16 cellular contexts compared by ENCODE assay signal in genomic region chr6:26332843-26333242, GRCh38. TPM values are rescaled to one million over a fixed set of nuclear protein-coding genes. Genes with fewer than 3 reads are reported as not detected.
DNase-seq lines count a peak whose midpoint lies in the region; ATAC-seq and TF ChIP-seq lines count a peak whose summit lies in the region.
"Had no signal": no experiment of that assay in that cellular context is flagged by ENCODE, and none has a peak within 500 bp of the region (broad histone marks: within the 10 kb centered on the region; RNA-seq: fewer than 3 reads in every experiment).

No MANE protein-coding gene starts in this region.

- H4K5ac ChIP-seq in H9 (ENCODE audit: insufficient read length, low read depth, low read length), result no peak overlapping the region

- H4K91ac ChIP-seq in H9 (ENCODE audit: insufficient read length, low read depth, low read length), result no peak overlapping the region

- H3K23ac ChIP-seq in H9 (ENCODE audit: insufficient read length, low read depth, low read length), result no peak overlapping the region

- CTCF ChIA-PET in T-cell (lab: Charles Lee), result interaction anchor here in 1 of 2 donors (0.9 kb wide), 1 partner anchor 10 kb away, joined by 4 read pairs; no protein-coding TSS in a partner anchor
- CTCF ChIA-PET in Calu3 (lab: Charles Lee), result no interaction called here

- H3K9ac ChIP-seq in H9 (ENCODE audit: extremely low read depth, insufficient read length, low read length), result no peak overlapping the region
- no peak overlapping the region for H3K9ac ChIP-seq in iPS-15b (ENCODE audit: low read depth, low read length)
- H3K9ac ChIP-seq: parathyroid adenoma had no signal

- TF ChIP-seq CTCF in H9 (conservative IDR thresholded peaks at IDR 0.05), result no peak
- no peak for TF ChIP-seq CTCF in Calu3 (IDR thresholded peaks at IDR 0.05; ENCODE audit: unreplicated experiment)

- POLR2A ChIA-PET in T-cell (lab: Charles Lee), result interaction anchor here in 1 of 2 donors (0.6 kb wide), 1 partner anchor 50 kb away, joined by 7 read pairs; no protein-coding TSS in a partner anchor

- H3K79me2 ChIP-seq in H9 (ENCODE audit: insufficient read depth, low read length), result no peaks in the 10 kb centered on the region
- H3K79me2 ChIP-seq: parathyroid adenoma had no signal

- no peak overlapping the region for H2BK5ac ChIP-seq in H9 (ENCODE audit: insufficient read length, low read length)

- peaks cover 53% of the 10 kb centered on the region for H3K4me1 Mint-ChIP-seq in T-helper 2 cell treated with Interferon-gamma antibody and Interleukin-4, amounts not matched to agents 5 μg/mL and 100 μg/mL, for 36 hours (ENCODE audit: low read depth)
- H3K4me1 Mint-ChIP-seq in H9, result peaks cover 28% of the 10 kb centered on the region in 2 experiments
- H3K4me1 Mint-ChIP-seq in T-cell, result peaks cover 50 to 64% (median 57%) of the 10 kb centered on the region in 3 donors
- H3K4me1 Mint-ChIP-seq in Calu3 (ENCODE audit: low read depth, unreplicated experiment), result peaks cover 51% of the 10 kb centered on the region

- no peak overlapping the region for H2BK120ac ChIP-seq in H9 (ENCODE audit: low read depth, low read length, poor library complexity, severe bottlenecking)

- H3K4me2 ChIP-seq in H9 (ENCODE audit: insufficient read depth, insufficient read length, low read length), result peak overlapping the region; percentile 100

- no peak overlapping the region for H3K14ac ChIP-seq in H9 (ENCODE audit: insufficient read depth, low read length)

- no peaks in the 10 kb centered on the region for H3K36me3 ChIP-seq in iPS-15b (ENCODE audit: control insufficient read depth, insufficient read depth, low read length)
- H3K36me3 ChIP-seq: spleen, tibial artery had no signal

- peaks cover 17% of the 10 kb centered on the region for H3K27me3 Mint-ChIP-seq in T-helper 2 cell treated with Interferon-gamma antibody and Interleukin-4, amounts not matched to agents 5 μg/mL and 100 μg/mL, for 36 hours (ENCODE audit: low read depth)
- H3K27me3 Mint-ChIP-seq in H9 (ENCODE audit: low read depth) (peaks cover 35% of the 10 kb centered on the region), T-cell (peaks cover 7 to 42% of the 10 kb centered on the region in 2 donors), Calu3 (ENCODE audit: unreplicated experiment) (peaks cover 11% of the 10 kb centered on the region)

- H3K56ac ChIP-seq in H9 (ENCODE audit: insufficient read length, low read depth, low read length), result no peak overlapping the region

- no peaks in the 10 kb centered on the region for H3K36me3 Mint-ChIP-seq in T-helper 2 cell treated with Interferon-gamma antibody and Interleukin-4, amounts not matched to agents 5 μg/mL and 100 μg/mL, for 36 hours (ENCODE audit: low read depth)
- H3K36me3 Mint-ChIP-seq in H9 (ENCODE audit: insufficient read depth in 1 of 3, low read depth in 3 of 3), result peaks cover 0 to 1% (median 0%) of the 10 kb centered on the region in 3 experiments; a peak in 1 of 7 replicates
- H3K36me3 Mint-ChIP-seq in T-cell, result no peaks in the 10 kb centered on the region
- peaks cover 30% of the 10 kb centered on the region for H3K36me3 Mint-ChIP-seq in Calu3 (ENCODE audit: insufficient read depth, unreplicated experiment)

- intact Hi-C loops in Calu3 (cut with micrococcal nuclease; ENCODE audit: unreplicated experiment), result no loop called here

- DNase-seq in T-helper 2 cell treated with Interferon-gamma antibody and Interleukin-4, amounts not matched to agents 5 μg/mL and 100 μg/mL, for 36 hours (ENCODE audit: low spot score), result no peak
- no peak for DNase-seq in T-helper 2 cell
- no peak for DNase-seq in H9
- DNase-seq in T-cell, result no peak
- DNase-seq in Calu3, result no peak
- no peak for DNase-seq in activated gamma-delta T cell (lab: John Stamatoyannopoulos, UW)
- DNase-seq in NCI-H1436 treated with DMSO at 0.1 percent for 48 hours (lab: John Stamatoyannopoulos, UW), result no peak
- DNase-seq: activated T-cell treated with anti-CD3 and anti-CD28 coated beads, Interleukin-2, amount 50 U/mL, for 1 hour; DMS153; NCI-H2029; NCI-H774; SHP77 treated with DMSO at 0.1 percent for 48 hours; spleen; tibial artery had no signal

- no TSS peak for BruUV-seq in Calu3 (replicated peaks; lab: Mats Ljungman, UMichigan)

- no peak overlapping the region for H3K27ac Mint-ChIP-seq in T-helper 2 cell treated with Interferon-gamma antibody and Interleukin-4, amounts not matched to agents 5 μg/mL and 100 μg/mL, for 36 hours
- H3K27ac Mint-ChIP-seq in H9 (no peak overlapping the region), T-cell (no peak overlapping the region), Calu3 (ENCODE audit: unreplicated experiment) (no peak overlapping the region)

- no peaks in the 10 kb centered on the region for H3K9me3 Mint-ChIP-seq in T-helper 2 cell treated with Interferon-gamma antibody and Interleukin-4, amounts not matched to agents 5 μg/mL and 100 μg/mL, for 36 hours
- H3K9me3 Mint-ChIP-seq in H9 (peaks cover 2 to 3% of the 10 kb centered on the region in 2 experiments; a peak in 2 of 5 replicates), T-cell (no peaks in the 10 kb centered on the region), Calu3 (ENCODE audit: low read depth, unreplicated experiment) (no peaks in the 10 kb centered on the region)

- H2BK12ac ChIP-seq in H9 (ENCODE audit: insufficient read length, low read depth, low read length), result no peak overlapping the region

- H2BK15ac ChIP-seq in H9 (ENCODE audit: low read depth, low read length), result no peak overlapping the region

- no peak for ATAC-seq in T-cell (replicated peaks in 1 of 4)

- H3K27me3 ChIP-seq in H9 (ENCODE audit: insufficient read depth, low read length) (peaks cover 6% of the 10 kb centered on the region; the same call in 1 of the 2 replicates), iPS-15b (ENCODE audit: control insufficient read depth, insufficient read depth, low read length) (peaks cover 29% of the 10 kb centered on the region)

- H2BK20ac ChIP-seq in H9 (ENCODE audit: low read depth, low read length, poor library complexity, severe bottlenecking), result no peak overlapping the region

- no peak overlapping the region for H2AK5ac ChIP-seq in H9 (ENCODE audit: insufficient read length, low read length)

- no peaks in the 10 kb centered on the region for H4K20me1 ChIP-seq in H9 (ENCODE audit: control insufficient read depth, insufficient read depth, insufficient read length)

- H3K9me3 ChIP-seq in H9 (ENCODE audit: control insufficient read depth, low read depth, low read length) (no peaks in the 10 kb centered on the region), iPS-15b (ENCODE audit: control insufficient read depth, insufficient read depth, low read length) (no peaks in the 10 kb centered on the region)
- H3K9me3 ChIP-seq: tibial artery had no signal

- H3K18ac ChIP-seq in H9 (ENCODE audit: insufficient read length, low read depth, low read length), result no peak overlapping the region

- no peaks in the 10 kb centered on the region for H3K79me1 ChIP-seq in H9 (ENCODE audit: insufficient read depth, low read depth, low read length, poor library complexity, severe bottlenecking)

- peak overlapping the region; percentile 34 for H3K4me3 ChIP-seq in iPS-15b (ENCODE audit: low read depth, low read length)
- H3K4me3 ChIP-seq: tibial artery had no signal

- peak overlapping the region; percentile 89 for H3K4me3 Mint-ChIP-seq in T-helper 2 cell treated with Interferon-gamma antibody and Interleukin-4, amounts not matched to agents 5 μg/mL and 100 μg/mL, for 36 hours
- H3K4me3 Mint-ChIP-seq in H9 (peak overlapping the region; percentile 80 to 90), T-cell (peak overlapping the region in 2 of 3 donors; percentile 37 to 76), Calu3 (ENCODE audit: low read depth, unreplicated experiment) (no peak overlapping the region)

- no peak overlapping the region for H3K27ac ChIP-seq in H9 (ENCODE audit: insufficient read length, low read depth, low read length)
- H3K27ac ChIP-seq: parathyroid adenoma, spleen, tibial artery had no signal

- no CpG with 5 or more reads among the region's 3 CpGs for WGBS in H9 (ENCODE audit: extremely low coverage, insufficient read length, low lambda C conversion rate)

- no peak overlapping the region for H3T11ph ChIP-seq in H9 (ENCODE audit: low read length)

- H2AFZ ChIP-seq in H9 (ENCODE audit: low read length), result no peak overlapping the region
- H2AFZ ChIP-seq: parathyroid adenoma had no signal

- H3K23me2 ChIP-seq in H9 (ENCODE audit: insufficient read length, low read depth, low read length, poor library complexity, severe bottlenecking), result peaks cover 18% of the 10 kb centered on the region

- no peak overlapping the region for H3K4ac ChIP-seq in H9 (ENCODE audit: low read depth, low read length)

- H3K4me1 ChIP-seq in H9 (ENCODE audit: insufficient read depth, low read length), result no peaks in the 10 kb centered on the region; the same call in 1 of the 2 replicates
- H3K4me1 ChIP-seq in iPS-15b (ENCODE audit: control insufficient read depth, insufficient read depth, low read length), result peaks cover 2% of the 10 kb centered on the region
- H3K4me1 ChIP-seq: parathyroid adenoma had no signal

- no peak overlapping the region for H4K8ac ChIP-seq in H9 (replicated peaks; ENCODE audit: insufficient read length, low read depth, low read length)

RNA-seq across cellular contexts. Expression of gene BTN3A2, which starts 32.2 kb away (rescaled TPM):
- 3.3 and 4.0 TPM in 2 replicates for total RNA-seq in H9 (2021)
- total RNA-seq in T-cell, result 100 to 1,000 TPM; 135 to 314 (median 224) TPM
- total RNA-seq in Calu3 (2022), result 28.2 and 36.3 TPM in 2 replicates

RNA-seq across cellular contexts. Expression of gene BTN2A2, which starts 50.1 kb away (rescaled TPM):
- 14.4 and 17.4 TPM in 2 replicates for total RNA-seq in H9 (2021)
- 10 to 100 TPM; 18.6 to 29.2 (median 21.3) TPM for total RNA-seq in T-cell
- total RNA-seq in Calu3 (2022), result 16.9 and 17.6 TPM in 2 replicates
